ENCODE assay signal across 26 cellular contexts in the genomic region with DNA sequence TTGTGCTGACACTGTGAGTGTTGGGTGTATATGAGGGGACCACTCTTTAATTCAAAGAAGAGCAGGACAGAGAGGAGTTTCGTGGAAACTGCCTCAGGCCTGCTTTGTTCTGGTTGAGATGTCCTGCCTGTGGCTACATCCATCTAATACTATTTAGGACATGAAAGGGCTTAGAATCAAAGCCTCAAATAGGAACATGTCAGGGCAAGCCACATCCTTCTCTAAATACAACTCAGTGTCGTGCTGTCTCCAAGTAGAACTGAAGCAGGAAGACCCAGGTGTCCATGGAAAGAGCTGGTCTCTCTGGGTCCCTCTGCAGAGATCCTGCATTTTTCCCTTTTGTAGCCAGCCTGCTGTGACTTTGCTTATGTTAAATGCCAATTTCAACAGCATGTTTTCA.
"Had no signal": no experiment of that assay in that cellular context is flagged by ENCODE, and none has a peak within 500 bp of the region (broad histone marks: within the 10 kb centered on the region; RNA-seq: fewer than 3 reads in every experiment).

No MANE protein-coding gene starts in this region.

- H3K36me3 ChIP-seq: heart left ventricle, left ventricle myocardium inferior, neutrophil, right lobe of liver, upper lobe of left lung, vagina had no signal

- H3K27ac ChIP-seq: body of pancreas, coronary artery, heart left ventricle, left ventricle myocardium inferior, neutrophil, right lobe of liver, skin epidermis, upper lobe of left lung, vagina had no signal

- DNase-seq: activated CD4-positive, alpha-beta T cell treated with anti-CD3 and anti-CD28 coated beads for 36 hours; activated CD4-positive, CD25-positive, alpha-beta regulatory T cell; activated CD8-positive, alpha-beta memory T cell treated with anti-CD3 and anti-CD28 coated beads, Interleukin-2, amount 10 ng/mL, durations not matched to agents 7 days and 5 days; activated CD8-positive, alpha-beta T cell treated with anti-CD3 and anti-CD28 coated beads, Interleukin-2, amount 10 ng/mL, durations not matched to agents 7 days and 5 days; activated naive CD8-positive, alpha-beta T cell treated with anti-CD3 and anti-CD28 coated beads, Interleukin-2, amount 50 U/mL, for 24 hours; activated T-cell treated with anti-CD3 and anti-CD28 coated beads, Interleukin-2, amount 50 U/mL, for 48 hours; amygdala; body of pancreas; effector memory CD8-positive, alpha-beta T cell; foreskin fibroblast; heart left ventricle; left ventricle myocardium inferior; naive B cell; nephron progenitor cell; right lobe of liver; stimulated activated CD4-positive, alpha-beta T cell treated with anti-CD3 and anti-CD28 coated beads, Interleukin-4, amount 100 ng/mL, for 4 hours; stimulated activated CD8-positive, alpha-beta memory T cell treated with anti-CD3 and anti-CD28 coated beads, Interleukin-4, amount 100 ng/mL, for 48 hours; stimulated activated naive CD8-positive, alpha-beta T cell treated with anti-CD3 and anti-CD28 coated beads, Interleukin-15, amount 100 ng/mL, for 72 hours; substantia nigra; upper lobe of left lung had no signal

- H3K9me3 ChIP-seq: body of pancreas, heart left ventricle, left ventricle myocardium inferior, neutrophil, right lobe of liver, upper lobe of left lung, vagina had no signal

- H3K4me1 ChIP-seq: upper lobe of left lung, vagina had no signal

- H3K27me3 ChIP-seq: body of pancreas, heart left ventricle, neutrophil, right lobe of liver, upper lobe of left lung, vagina had no signal

- ATAC-seq: activated CD4-positive, alpha-beta T cell treated with anti-CD3 and anti-CD28 coated beads for 36 hours; activated CD8-positive, alpha-beta memory T cell treated with anti-CD3 and anti-CD28 coated beads, Interleukin-2, amount 10 ng/mL, durations not matched to agents 7 days and 5 days; activated CD8-positive, alpha-beta T cell treated with anti-CD3 and anti-CD28 coated beads, Interleukin-2, amount 10 ng/mL, durations not matched to agents 7 days and 5 days; activated naive CD8-positive, alpha-beta T cell treated with anti-CD3 and anti-CD28 coated beads, Interleukin-2, amount 50 U/mL, for 24 hours; body of pancreas; effector memory CD8-positive, alpha-beta T cell; heart left ventricle; right lobe of liver; stimulated activated memory B cell treated with anti-CD40 and anti-IgM and Interleukin-4, amounts not matched to agents 10 μg/mL and 1 μg/mL and 100 μg/mL, for 72 hours; stimulated activated naive CD8-positive, alpha-beta T cell treated with anti-CD3 and anti-CD28 coated beads, Interleukin-15, amount 100 ng/mL, for 72 hours had no signal

- H3K4me3 ChIP-seq: body of pancreas, coronary artery, heart left ventricle, left ventricle myocardium inferior, lung, right lobe of liver, skin epidermis, upper lobe of left lung, vagina had no signal
